Comparison of ENCODE assay signal across 18 cellular contexts in the genomic region with DNA sequence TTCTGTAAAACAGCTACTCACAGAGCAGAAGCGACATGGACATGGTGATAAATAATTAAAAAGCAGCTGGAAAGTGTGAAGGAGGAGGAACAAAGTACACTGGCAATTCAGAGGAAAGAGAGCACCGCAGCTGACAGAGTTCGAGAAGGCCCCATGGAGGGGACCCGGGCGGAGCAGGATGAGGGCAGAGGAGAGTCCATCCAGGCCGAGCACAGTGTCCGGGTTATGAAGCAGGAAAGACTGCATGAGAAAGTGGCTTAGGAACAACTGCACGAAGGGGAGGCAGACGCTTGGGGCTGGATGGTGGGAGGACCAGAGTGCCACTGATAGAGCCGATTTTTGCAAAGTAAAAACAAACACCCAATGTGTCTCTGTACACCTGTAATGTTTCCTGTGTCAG.
"Had no signal": no experiment of that assay in that cellular context is flagged by ENCODE, and none has a peak within 500 bp of the region (broad histone marks: within the 10 kb centered on the region; RNA-seq: fewer than 3 reads in every experiment).

No MANE protein-coding gene starts in this region.

- H3K9me3 ChIP-seq: mucosa of descending colon, right atrium auricular region, sigmoid colon, stomach, thoracic aorta, transverse colon had no signal

- H3K4me1 ChIP-seq: right atrium auricular region had no signal

- DNase-seq: dermis blood vessel endothelial cell; erythroblast; foreskin keratinocyte; head of caudate nucleus; hippocampal formation; kidney glomerular epithelial cell; mucosa of descending colon; naive thymus-derived CD8-positive, alpha-beta T cell; sigmoid colon; stimulated activated CD4-positive, alpha-beta T cell treated with anti-CD3 and anti-CD28 coated beads, Interleukin-2, amount 100 ng/mL, for 24 hours; stimulated activated CD4-positive, alpha-beta T cell treated with anti-CD3 and anti-CD28 coated beads, Interleukin-4, amount 100 ng/mL, for 4 hours; stimulated activated naive CD4-positive, alpha-beta T cell; stomach; substantia nigra; transverse colon had no signal

- H3K27ac ChIP-seq: foreskin keratinocyte, right atrium auricular region, sigmoid colon, skin epidermis, stomach, thoracic aorta, transverse colon had no signal

- H3K4me3 ChIP-seq: mucosa of descending colon, right atrium auricular region, sigmoid colon, skin epidermis, stomach, thoracic aorta, transverse colon had no signal

- H3K9me3 Mint-ChIP-seq: naive thymus-derived CD8-positive, alpha-beta T cell had no signal

- ATAC-seq: foreskin keratinocyte; mucosa of descending colon; naive thymus-derived CD8-positive, alpha-beta T cell had no signal

- H3K36me3 ChIP-seq: transverse colon had no signal

- H3K27me3 ChIP-seq: foreskin keratinocyte, right atrium auricular region, sigmoid colon, stomach, transverse colon had no signal

- H3K27me3 Mint-ChIP-seq: naive thymus-derived CD8-positive, alpha-beta T cell had no signal
